Comparison of ENCODE assay signal across 8 cellular contexts in the genomic region with DNA sequence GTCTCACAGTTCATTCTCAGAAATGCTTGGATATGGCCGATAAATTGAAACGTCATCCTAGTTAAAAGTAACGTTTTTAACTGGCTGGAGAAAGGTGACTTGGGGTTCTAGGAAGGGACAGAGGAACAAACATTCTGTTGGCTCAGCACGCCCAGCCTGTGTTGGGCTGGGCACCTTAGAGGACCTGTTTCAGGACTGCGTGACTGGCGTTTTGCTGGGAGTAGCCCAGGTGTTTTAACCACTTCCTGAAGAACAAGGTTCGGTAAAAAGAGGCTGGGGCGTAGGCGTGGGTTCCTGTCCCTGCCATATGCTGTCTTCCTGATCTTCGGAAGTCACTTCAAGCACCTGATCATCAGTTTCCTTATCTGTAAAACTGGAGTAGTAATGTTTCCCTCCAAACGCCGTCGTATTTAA. TPM values are rescaled to one million over a fixed set of nuclear protein-coding genes. Genes with fewer than 3 reads are reported as not detected.
DNase-seq lines count a peak whose midpoint lies in the region; ATAC-seq, FAIRE-seq and TF ChIP-seq lines count a peak whose summit lies in the region.

No MANE protein-coding gene starts in this region.

- TF ChIP-seq POLR2A in A549 (IDR thresholded peaks at IDR 0.05; ENCODE audit: low read length): no peak
- no peak for TF ChIP-seq POLR2A in right lobe of liver (IDR thresholded peaks at IDR 0.05)

- CTCF ChIA-PET in A549 (lab: Yijun Ruan, JAX): interaction anchor here (0.5 to 3.2 kb wide), 3 partner anchors 8 to 544 kb away, joined by 3 to 9 read pairs (median 3); no protein-coding TSS in a partner anchor

- H3K4me1 ChIP-seq in A549: peaks cover 21% of the 10 kb centered on the region
- H3K4me1 ChIP-seq in right lobe of liver: peaks cover 0 to 24% (median 7%) of the 10 kb centered on the region in 4 donors

- DNase-seq in A549 (ENCODE audit: low read depth in 1 of 2, low spot score in 1 of 2): no peak
- DNase-seq in OCI-M1 (lab: John Stamatoyannopoulos, UW): peak; percentile 77
- DNase-seq in activated naive CD4-positive, alpha-beta T cell treated with anti-CD3 and anti-CD28 coated beads, Interleukin-2, amount 50 U/mL, for 16 hours: peak; percentile 51
- DNase-seq in right lobe of liver: peak in 1 of 3 donors; percentile 42
- peak in 5 of 6 experiments; percentile 18 to 48 (median 41) for DNase-seq in stimulated activated naive CD4-positive, alpha-beta T cell (lab: John Stamatoyannopoulos, UW)
- DNase-seq in NCI-H2081 treated with DMSO at 0.1 percent for 48 hours (lab: John Stamatoyannopoulos, UW): no peak
- DNase-seq in RKO (ENCODE audit: low spot score): no peak

- intact Hi-C loops in right lobe of liver (cut with DNase I): loop anchor here (5.0 to 10.0 kb wide), 3 partner anchors 105 to 265 kb away; no protein-coding TSS in a partner anchor

- TF ChIP-seq RAD21 in A549 (conservative IDR thresholded peaks at IDR 0.05 in 1 of 2, IDR thresholded peaks at IDR 0.05 in 1 of 2): no peak

- TF ChIP-seq CTCF in A549 (IDR thresholded peaks at IDR 0.05) (no peak), right lobe of liver (IDR thresholded peaks at IDR 0.05) (no peak)

- no peaks in the 10 kb centered on the region for H3K27me3 ChIP-seq in right lobe of liver

- POLR2A ChIA-PET in A549 (lab: Yijun Ruan, JAX): no interaction called here

- ATAC-seq in A549 (no peak), GM19467 (IDR thresholded peaks at IDR 0.05; ENCODE audit: unreplicated experiment) (peak; percentile 33), right lobe of liver (peak in 1 of 4 donors; percentile 13)

- H3K36me3 ChIP-seq in right lobe of liver: no peaks in the 10 kb centered on the region

- no peak for FAIRE-seq in A549 (lab: Jason Lieb, UNC)

- H3K9me3 ChIP-seq in A549 (no peaks in the 10 kb centered on the region), right lobe of liver (no peaks in the 10 kb centered on the region)

- H3K4me2 ChIP-seq in A549: peak overlapping the region; percentile 92

- H3K27ac ChIP-seq in A549: peak overlapping the region; percentile 90 to 98; a peak in 5 of 6 replicates
- peak overlapping the region in 2 of 3 donors; percentile 91 to 97 for H3K27ac ChIP-seq in right lobe of liver

- H3K4me3 ChIP-seq in A549 (peak overlapping the region; percentile 67), right lobe of liver (peak overlapping the region; percentile 77 to 96 (median 85))

- 82% methylated on average over 13 of the region's 13 CpGs for WGBS in A549 (ENCODE audit: missing lambda C conversion rate)
- WGBS in right lobe of liver (ENCODE audit: insufficient coverage, low coverage, low lambda C conversion rate, missing lambda C conversion rate): 33% methylated on average over 10 of the region's 13 CpGs

- TF ChIP-seq EP300 in A549 (IDR thresholded peaks at IDR 0.05): no peak

TF ChIP-seq in A549, 52 proteins besides CTCF, POLR2A, EP300 and RAD21:
- TF ChIP-seq, protein P1, sequence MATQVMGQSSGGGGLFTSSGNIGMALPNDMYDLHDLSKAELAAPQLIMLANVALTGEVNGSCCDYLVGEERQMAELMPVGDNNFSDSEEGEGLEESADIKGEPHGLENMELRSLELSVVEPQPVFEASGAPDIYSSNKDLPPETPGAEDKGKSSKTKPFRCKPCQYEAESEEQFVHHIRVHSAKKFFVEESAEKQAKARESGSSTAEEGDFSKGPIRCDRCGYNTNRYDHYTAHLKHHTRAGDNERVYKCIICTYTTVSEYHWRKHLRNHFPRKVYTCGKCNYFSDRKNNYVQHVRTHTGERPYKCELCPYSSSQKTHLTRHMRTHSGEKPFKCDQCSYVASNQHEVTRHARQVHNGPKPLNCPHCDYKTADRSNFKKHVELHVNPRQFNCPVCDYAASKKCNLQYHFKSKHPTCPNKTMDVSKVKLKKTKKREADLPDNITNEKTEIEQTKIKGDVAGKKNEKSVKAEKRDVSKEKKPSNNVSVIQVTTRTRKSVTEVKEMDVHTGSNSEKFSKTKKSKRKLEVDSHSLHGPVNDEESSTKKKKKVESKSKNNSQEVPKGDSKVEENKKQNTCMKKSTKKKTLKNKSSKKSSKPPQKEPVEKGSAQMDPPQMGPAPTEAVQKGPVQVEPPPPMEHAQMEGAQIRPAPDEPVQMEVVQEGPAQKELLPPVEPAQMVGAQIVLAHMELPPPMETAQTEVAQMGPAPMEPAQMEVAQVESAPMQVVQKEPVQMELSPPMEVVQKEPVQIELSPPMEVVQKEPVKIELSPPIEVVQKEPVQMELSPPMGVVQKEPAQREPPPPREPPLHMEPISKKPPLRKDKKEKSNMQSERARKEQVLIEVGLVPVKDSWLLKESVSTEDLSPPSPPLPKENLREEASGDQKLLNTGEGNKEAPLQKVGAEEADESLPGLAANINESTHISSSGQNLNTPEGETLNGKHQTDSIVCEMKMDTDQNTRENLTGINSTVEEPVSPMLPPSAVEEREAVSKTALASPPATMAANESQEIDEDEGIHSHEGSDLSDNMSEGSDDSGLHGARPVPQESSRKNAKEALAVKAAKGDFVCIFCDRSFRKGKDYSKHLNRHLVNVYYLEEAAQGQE (IDR thresholded peaks at IDR 0.05): no peak
- TF ChIP-seq PHF8 (IDR thresholded peaks at IDR 0.05; ENCODE audit: borderline replicate concordance, low read depth) (no peak), TP53 (CRISPR knock-in tag; IDR thresholded peaks at IDR 0.05) (no peak), POLR2AphosphoS2 (conservative IDR thresholded peaks at IDR 0.05; ENCODE audit: low read length) (no peak), ZNF302 (CRISPR knock-in tag; IDR thresholded peaks at IDR 0.05) (no peak), RARB (CRISPR knock-in tag; IDR thresholded peaks at IDR 0.05) (no peak), ZC3H11A (IDR thresholded peaks at IDR 0.05) (no peak), MAZ (IDR thresholded peaks at IDR 0.05; ENCODE audit: borderline replicate concordance, low read depth, low read length) (no peak), RNF2 (IDR thresholded peaks at IDR 0.05; ENCODE audit: borderline replicate concordance, low read depth) (no peak), JUNB (IDR thresholded peaks at IDR 0.05) (no peak), EHF (CRISPR knock-in tag; IDR thresholded peaks at IDR 0.05) (no peak), HDAC2 (IDR thresholded peaks at IDR 0.05) (no peak), TFCP2L1 (CRISPR knock-in tag; IDR thresholded peaks at IDR 0.05) (no peak), EHMT2 (IDR thresholded peaks at IDR 0.05; ENCODE audit: low read depth) (no peak), FOSB (CRISPR knock-in tag; IDR thresholded peaks at IDR 0.05) (no peak), MYC (IDR thresholded peaks at IDR 0.05; ENCODE audit: borderline replicate concordance, low read length) (no peak), HOXA7 (CRISPR knock-in tag; IDR thresholded peaks at IDR 0.05) (no peak), HEYL (CRISPR knock-in tag; IDR thresholded peaks at IDR 0.05) (no peak)
- TF ChIP-seq, protein P2, sequence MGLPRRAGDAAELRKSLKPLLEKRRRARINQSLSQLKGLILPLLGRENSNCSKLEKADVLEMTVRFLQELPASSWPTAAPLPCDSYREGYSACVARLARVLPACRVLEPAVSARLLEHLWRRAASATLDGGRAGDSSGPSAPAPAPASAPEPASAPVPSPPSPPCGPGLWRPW (IDR thresholded peaks at IDR 0.05): no peak
- TF ChIP-seq, protein P3, sequence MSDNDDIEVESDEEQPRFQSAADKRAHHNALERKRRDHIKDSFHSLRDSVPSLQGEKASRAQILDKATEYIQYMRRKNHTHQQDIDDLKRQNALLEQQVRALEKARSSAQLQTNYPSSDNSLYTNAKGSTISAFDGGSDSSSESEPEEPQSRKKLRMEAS (IDR thresholded peaks at IDR 0.05): no peak

RNA-seq across cellular contexts. Expression of a gene that starts 1.1 kb away (rescaled TPM):
- polyA plus RNA-seq in A549 (2011; rRNA removed) (5.3 and 6.6 TPM in 2 replicates), A549 (2017; fragmentation: RNase III; extraction: RNeasy Plus Mini Kit Qiagen cat#74134 plus additional on column Dnase treatment) (7.0 to 7.2 TPM (median 7.0 TPM) in 3 replicates)
- polyA plus RNA-seq in A549 (2012; cell fraction: cytosol; rRNA removed): 12.3 and 20.7 TPM in 2 replicates
- 12.4 and 22.3 TPM in 2 replicates for polyA plus RNA-seq in A549 (2012; cell fraction: nucleus; rRNA removed)
- 5.7 and 8.4 TPM in 2 replicates for polyA minus RNA-seq in A549 (2011; rRNA and poly(A)+ RNA removed)
- 1 to 10 TPM; 3.0 to 7.4 (median 5.5) TPM for total RNA-seq in right lobe of liver

RNA-seq across cellular contexts. Expression of a gene that starts 10.0 kb away (rescaled TPM):
- polyA plus RNA-seq in A549 (2011; rRNA removed): 29.6 and 35.6 TPM in 2 replicates
- polyA plus RNA-seq in A549 (2012; cell fraction: cytosol; rRNA removed): 14.6 and 16.2 TPM in 2 replicates
- 8.1 and 10.2 TPM in 2 replicates for polyA plus RNA-seq in A549 (2012; cell fraction: nucleus; rRNA removed)
- 39.2 to 41.0 TPM (median 39.4 TPM) in 3 replicates for polyA plus RNA-seq in A549 (2017; fragmentation: RNase III; extraction: RNeasy Plus Mini Kit Qiagen cat#74134 plus additional on column Dnase treatment)
- 11.4 and 11.5 TPM in 2 replicates for polyA minus RNA-seq in A549 (2011; rRNA and poly(A)+ RNA removed)
- 10 to 100 TPM; 10.8 to 16.7 (median 14.6) TPM for total RNA-seq in right lobe of liver

Comparison
In these comparisons a context has a peak if more than half of its experiments do, and no peak if none do; other contexts are left out.
1. DNase-seq: peak in OCI-M1 (single experiment), activated naive CD4-positive, alpha-beta T cell treated with anti-CD3 and anti-CD28 coated beads, Interleukin-2, amount 50 U/mL, for 16 hours (single experiment) and stimulated activated naive CD4-positive, alpha-beta T cell (5 of 6); none in A549 (0 of 2), NCI-H2081 treated with DMSO at 0.1 percent for 48 hours (single experiment) and RKO (single experiment).